Comparison of ENCODE assay signal across 23 cellular contexts in genomic region chr17:39161967-39162366, GRCh38. TPM values are rescaled to one million over a fixed set of nuclear protein-coding genes. Genes with fewer than 3 reads are reported as not detected.
DNase-seq lines count a peak whose midpoint lies in the region; ATAC-seq, FAIRE-seq and TF ChIP-seq lines count a peak whose summit lies in the region.
"Had no signal": no experiment of that assay in that cellular context is flagged by ENCODE, and none has a peak within 500 bp of the region (broad histone marks: within the 10 kb centered on the region; RNA-seq: fewer than 3 reads in every experiment).

No MANE protein-coding gene starts in this region.

- peak overlapping the region in 4 of 11 experiments; percentile 7 to 31 (median 19); a peak in 4 of 22 replicates for H3K9ac ChIP-seq in BLaER1 treated with 17β-estradiol and CSF1 and Interleukin-3, amounts not matched to agents 10 nM and 100 nM
- H3K9ac ChIP-seq in H1 (replicated peaks in 1 of 4; ENCODE audit: extremely low read depth in 1 of 4, low read depth in 3 of 4, low read length in 3 of 4) (no peak overlapping the region), PC-3 (ENCODE audit: low read length) (no peak overlapping the region)
- H3K9ac ChIP-seq: GM23248 had no signal

- H3K23ac ChIP-seq in H1 (ENCODE audit: insufficient read length): no peak overlapping the region

- 0 out of 22 replicates have a peak, but pooled peaks cover 0 to 2% (median 0%) of the 10 kb centered on the region in 11 experiments for H4K20me1 ChIP-seq in BLaER1 treated with 17β-estradiol and CSF1 and Interleukin-3, amounts not matched to agents 10 nM and 100 nM
- H4K20me1 ChIP-seq in H1 (replicated peaks in 1 of 2; ENCODE audit: control insufficient read depth in 1 of 2, insufficient read depth in 2 of 2, low read length in 2 of 2) (no peaks in the 10 kb centered on the region), PC-3 (ENCODE audit: low read length) (no peaks in the 10 kb centered on the region)

- H3K27me3 ChIP-seq in BLaER1 treated with 17β-estradiol and CSF1 and Interleukin-3, amounts not matched to agents 10 nM and 100 nM: peaks cover 17 to 27% (median 23%) of the 10 kb centered on the region in 11 experiments
- peaks cover 14 to 23% (median 21%) of the 10 kb centered on the region in 4 experiments for H3K27me3 ChIP-seq in H1 (replicated peaks in 1 of 4; ENCODE audit: control insufficient read depth in 3 of 4, extremely low read depth in 1 of 4, insufficient read depth in 3 of 4, low read length in 3 of 4)
- H3K27me3 ChIP-seq in upper lobe of right lung: no peaks in the 10 kb centered on the region
- H3K27me3 ChIP-seq in PC-3 (ENCODE audit: low read length): no peaks in the 10 kb centered on the region

- POLR2A ChIA-PET in H1 (lab: Charles Lee; ENCODE audit: partially characterized antibody) (interaction anchor here (3.8 kb wide), 1 partner anchor 12 kb away, joined by 11 read pairs; no protein-coding TSS in a partner anchor), PC-3 (lab: Charles Lee; ENCODE audit: unreplicated experiment) (no interaction called here)

- peaks cover 6% of the 10 kb centered on the region for H3K36me3 Mint-ChIP-seq in Calu3 (ENCODE audit: insufficient read depth, unreplicated experiment)
- H3K36me3 Mint-ChIP-seq: CD14-positive monocyte; CD4-positive, alpha-beta memory T cell had no signal

- BruUV-seq in Calu3 (replicated peaks; lab: Mats Ljungman, UMichigan) (no TSS peak), PC-3 (replicated peaks; lab: Mats Ljungman, UMichigan) (no TSS peak)

- no peak overlapping the region for H4K91ac ChIP-seq in H1 (replicated peaks; ENCODE audit: insufficient read length, low read length)

- no peak for TF ChIP-seq POLR2A in H1 (IDR thresholded peaks at IDR 0.05; ENCODE audit: control extremely low read depth in 1 of 2, low read depth in 2 of 2, low read length in 2 of 2)

- H3K79me2 ChIP-seq in H1 (ENCODE audit: control insufficient read depth in 1 of 2, insufficient read depth in 2 of 2, low read length in 2 of 2) (no peaks in the 10 kb centered on the region), PC-3 (ENCODE audit: low read length) (no peaks in the 10 kb centered on the region)

- H2BK15ac ChIP-seq in H1 (ENCODE audit: low read length): no peak overlapping the region

- H3K23me2 ChIP-seq in H1 (ENCODE audit: low read depth, low read length): peaks cover 12% of the 10 kb centered on the region; the same call in 1 of the 2 replicates

- 0 out of 2 replicates have a peak overlapping the region, but pooled peaks have one; percentile 15 for H2BK20ac ChIP-seq in H1 (ENCODE audit: low read length)

- peak; percentile 6 for TF ChIP-seq CTCF in Calu3 (IDR thresholded peaks at IDR 0.05; ENCODE audit: unreplicated experiment)
- no peak for TF ChIP-seq CTCF in H1 (IDR thresholded peaks at IDR 0.05; ENCODE audit: control extremely low read depth in 1 of 3, insufficient read depth in 1 of 3, low read depth in 1 of 3, low read length in 3 of 3)
- no peak for TF ChIP-seq CTCF in upper lobe of right lung (IDR thresholded peaks at IDR 0.05)
- no peak for TF ChIP-seq CTCF in PC-3 (conservative IDR thresholded peaks at IDR 0.05; ENCODE audit: low read depth, low read length)

- H3K9me3 ChIP-seq in BLaER1 treated with 17β-estradiol and CSF1 and Interleukin-3, amounts not matched to agents 10 nM and 100 nM (replicated peaks in 1 of 11): no peaks in the 10 kb centered on the region
- H3K9me3 ChIP-seq in KOPT-K1 (ENCODE audit: insufficient read depth, low read length, poor library complexity, severe bottlenecking): no peaks in the 10 kb centered on the region
- H3K9me3 ChIP-seq in H1 (ENCODE audit: insufficient read depth in 2 of 2, low read depth in 1 of 2, low read length in 1 of 2): no peaks in the 10 kb centered on the region
- no peaks in the 10 kb centered on the region for H3K9me3 ChIP-seq in upper lobe of right lung
- no peaks in the 10 kb centered on the region for H3K9me3 ChIP-seq in PC-3 (ENCODE audit: low read length)

- H3K27ac Mint-ChIP-seq in Calu3 (ENCODE audit: unreplicated experiment): no peak overlapping the region
- H3K27ac Mint-ChIP-seq: CD4-positive, alpha-beta memory T cell; H9; HFFc6 had no signal

- no peaks in the 10 kb centered on the region for H3K36me3 ChIP-seq in BLaER1 treated with 17β-estradiol and CSF1 and Interleukin-3, amounts not matched to agents 10 nM and 100 nM
- no peaks in the 10 kb centered on the region for H3K36me3 ChIP-seq in KOPT-K1 (ENCODE audit: insufficient read depth, low read length)
- no peaks in the 10 kb centered on the region for H3K36me3 ChIP-seq in H1 (ENCODE audit: control insufficient read depth in 2 of 4, insufficient read depth in 4 of 4, low read length in 3 of 4)
- no peaks in the 10 kb centered on the region for H3K36me3 ChIP-seq in upper lobe of right lung
- no peaks in the 10 kb centered on the region for H3K36me3 ChIP-seq in PC-3 (ENCODE audit: low read depth, low read length)

- H2BK12ac ChIP-seq in H1 (ENCODE audit: low read depth, low read length): 0 out of 2 replicates have a peak overlapping the region, but pooled peaks have one; percentile 60

- FAIRE-seq in H1 (lab: Jason Lieb, UNC): no peak
- FAIRE-seq: GM12878, GM19239 had no signal

- peak overlapping the region in 8 of 11 experiments; percentile 33 to 85 (median 74); a peak in 16 of 22 replicates for H3K27ac ChIP-seq in BLaER1 treated with 17β-estradiol and CSF1 and Interleukin-3, amounts not matched to agents 10 nM and 100 nM
- H3K27ac ChIP-seq in KOPT-K1 (ENCODE audit: low read depth, low read length, poor library complexity, severe bottlenecking) (peak overlapping the region; percentile 57), H1 (ENCODE audit: low read depth, low read length) (no peak overlapping the region), upper lobe of right lung (no peak overlapping the region), PC-3 (ENCODE audit: low read length) (no peak overlapping the region)
- H3K27ac ChIP-seq: GM23248 had no signal

- peaks cover 12% of the 10 kb centered on the region for H3K4me1 Mint-ChIP-seq in Calu3 (ENCODE audit: low read depth, unreplicated experiment)

- ATAC-seq in upper lobe of right lung (no peak), PC-3 (no peak)
- ATAC-seq: GM12878 had no signal

- no peak overlapping the region for H3K18ac ChIP-seq in H1 (ENCODE audit: extremely low read depth, low read length)

- no peaks in the 10 kb centered on the region for H3K9me3 Mint-ChIP-seq in Calu3 (ENCODE audit: low read depth, unreplicated experiment)
- H3K9me3 Mint-ChIP-seq: CD14-positive monocyte; CD4-positive, alpha-beta memory T cell; H9; HFFc6 had no signal

- 86% methylated on average over 3 of the region's 3 CpGs; no CpG with 5 or more reads in 1 of the 2 experiments for WGBS in H1 (ENCODE audit: extremely low coverage in 1 of 2, insufficient coverage in 1 of 2, insufficient read length in 1 of 2, insufficient replicate concordance in 2 of 2, low coverage in 1 of 2, low lambda C conversion rate in 2 of 2, missing lambda C conversion rate in 1 of 2), 2 experiments

- intact Hi-C loops in Calu3 (cut with micrococcal nuclease; ENCODE audit: unreplicated experiment) (no loop called here), upper lobe of right lung (cut with DNase I) (no loop called here), PC-3 (cut with micrococcal nuclease) (no loop called here)

- no peak overlapping the region for H2BK120ac ChIP-seq in H1 (replicated peaks; ENCODE audit: low read depth, low read length)

- peaks cover 35 to 64% (median 59%) of the 10 kb centered on the region in 10 experiments for H3K4me1 ChIP-seq in BLaER1 treated with 17β-estradiol and CSF1 and Interleukin-3, amounts not matched to agents 10 nM and 100 nM
- H3K4me1 ChIP-seq in H1 (replicated peaks in 1 of 4; ENCODE audit: control insufficient read depth in 3 of 4, insufficient read depth in 4 of 4, low read length in 3 of 4) (peaks cover 0 to 8% (median 6%) of the 10 kb centered on the region in 4 experiments; a peak in 5 of 7 replicates), upper lobe of right lung (peaks cover 13% of the 10 kb centered on the region), PC-3 (ENCODE audit: insufficient read depth, low read length) (no peaks in the 10 kb centered on the region)

- no peak overlapping the region for H4K8ac ChIP-seq in H1 (ENCODE audit: extremely low read depth, insufficient read depth, low read length)

- H3K56ac ChIP-seq in H1 (replicated peaks; ENCODE audit: insufficient read length, low read depth, low read length): no peak overlapping the region

- H3K14ac ChIP-seq in H1 (ENCODE audit: insufficient read length): no peak overlapping the region

- no peak overlapping the region for H4K5ac ChIP-seq in H1 (ENCODE audit: insufficient read length, low read depth, low read length)

- H3K27me3 Mint-ChIP-seq in Calu3 (ENCODE audit: unreplicated experiment): peaks cover 84% of the 10 kb centered on the region

- CTCF ChIA-PET in Calu3 (lab: Charles Lee): interaction anchor here (0.6 to 7.2 kb wide), 8 partner anchors 8 to 1501 kb away, joined by 3 to 148 read pairs (median 3); no protein-coding TSS in a partner anchor
- CTCF ChIA-PET in H1 (lab: Charles Lee; ENCODE audit: partially characterized antibody): interaction anchor here (0.6 to 10.8 kb wide), 7 partner anchors 7 to 270 kb away, joined by 3 to 151 read pairs (median 4); no protein-coding TSS in a partner anchor
- CTCF ChIA-PET in PC-3 (lab: Charles Lee): no interaction called here

- H2AFZ ChIP-seq in H1 (ENCODE audit: low read length): no peak overlapping the region
- H2AFZ ChIP-seq in PC-3 (ENCODE audit: low read length): no peak overlapping the region
- H2AFZ ChIP-seq: GM23248 had no signal

- H2BK5ac ChIP-seq in H1 (ENCODE audit: low read depth, low read length): no peak overlapping the region

- H3K4me3 Mint-ChIP-seq in Calu3 (ENCODE audit: low read depth, unreplicated experiment): no peak overlapping the region
- H3K4me3 Mint-ChIP-seq: H9, HFFc6 had no signal

- no peak for TF ChIP-seq RAD21 in H1 (IDR thresholded peaks at IDR 0.05 in 1 of 2, conservative IDR thresholded peaks at IDR 0.05 in 1 of 2; ENCODE audit: low read depth in 2 of 2, low read length in 2 of 2)

- no peaks in the 10 kb centered on the region for H3K9me2 ChIP-seq in PC-3 (replicated peaks; ENCODE audit: low read length)

- no peaks in the 10 kb centered on the region for H3F3A ChIP-seq in PC-3 (ENCODE audit: low read length, unreplicated experiment)

- H3K4me2 ChIP-seq in BLaER1 treated with 17β-estradiol and CSF1 and Interleukin-3, amounts not matched to agents 10 nM and 100 nM: peak overlapping the region in 9 of 11 experiments; percentile 59 to 71 (median 65); a peak in 18 of 22 replicates
- H3K4me2 ChIP-seq in H1 (ENCODE audit: insufficient read depth in 1 of 2, low read depth in 2 of 2, low read length in 2 of 2) (no peak overlapping the region), PC-3 (ENCODE audit: low read length) (no peak overlapping the region)

- no peak overlapping the region; the same call in 1 of the 2 replicates for H2AK5ac ChIP-seq in H1 (ENCODE audit: low read depth, low read length)

- H3K4me3 ChIP-seq in BLaER1 treated with 17β-estradiol and CSF1 and Interleukin-3, amounts not matched to agents 10 nM and 100 nM: no peak overlapping the region
- H3K4me3 ChIP-seq in H1 (ENCODE audit: extremely low read depth in 1 of 4, insufficient read depth in 2 of 4, low read depth in 3 of 4, low read length in 4 of 4): no peak overlapping the region
- no peak overlapping the region for H3K4me3 ChIP-seq in upper lobe of right lung
- no peak overlapping the region for H3K4me3 ChIP-seq in PC-3 (ENCODE audit: low read length)
- H3K4me3 ChIP-seq: GM12878, GM23248 had no signal

- no peak for TF ChIP-seq EP300 in H1 (IDR thresholded peaks at IDR 0.05; ENCODE audit: borderline replicate concordance in 1 of 2, low read depth in 2 of 2, low read length in 2 of 2)

- H3K4ac ChIP-seq in H1 (replicated peaks; ENCODE audit: insufficient read length, low read depth, low read length): no peak overlapping the region

- DNase-seq in Calu3 (no peak), H1 (ENCODE audit: low read depth in 1 of 2, low spot score in 2 of 2) (no peak), HCEC 1CT (no peak), KG1 (lab: John Stamatoyannopoulos, UW) (no peak), upper lobe of right lung (no peak), PC-3 (no peak)
- DNase-seq: COR-L47, DMS153, EL, GDM1, H9, HFFc6 had no signal

- H3K79me1 ChIP-seq in H1 (ENCODE audit: low read depth, low read length): no peaks in the 10 kb centered on the region

RNA-seq across cellular contexts. Expression of gene ARL5C, which starts 4.0 kb away (rescaled TPM):
- not detected in 2 replicates for total RNA-seq in Calu3 (2022)
- not detected in 2 replicates for total RNA-seq in H1 (2021; fragmentation: NEBNext Ultra II Directional; extraction: Animal tissue kit (Norgen Biotek cat#: 25700))
- not detected in 2 replicates for polyA plus RNA-seq in H1 (2011; rRNA removed)
- polyA plus RNA-seq in H1 (2011; cell fraction: cytosol; rRNA removed): not detected
- not detected for polyA plus RNA-seq in H1 (2011; cell fraction: nucleus; rRNA removed)
- polyA plus RNA-seq in H1 (2012, experiment 1 of 2): 0.10 TPM in 1 of 4 replicates, not detected in the others
- polyA plus RNA-seq in H1 (2012, experiment 2 of 2): not detected
- not detected for polyA plus RNA-seq in H1 (2013, experiment 1 of 2)
- polyA plus RNA-seq in H1 (2013, experiment 2 of 2): not detected
- polyA minus RNA-seq in H1 (2011; rRNA and poly(A)+ RNA removed): 0.06 TPM in 1 of 2 replicates, not detected in the other
- polyA minus RNA-seq in H1 (2011; cell fraction: cytosol; rRNA and poly(A)+ RNA removed): not detected
- polyA minus RNA-seq in H1 (2011; cell fraction: nucleus; rRNA and poly(A)+ RNA removed): not detected
- not detected for total RNA-seq in upper lobe of right lung
- 0.58 TPM in 1 of 2 replicates, not detected in the other for total RNA-seq in PC-3 (2014; rRNA removed)
- total RNA-seq: A172; A673; CD4-positive, alpha-beta memory T cell; GM12878; GM23248; H4; H9; HFFc6 had no signal
- polyA plus RNA-seq: BJ; CD14-positive monocyte; CD4-positive, alpha-beta memory T cell; GM12878; GM23248 had no signal

RNA-seq across cellular contexts. Expression of gene PLXDC1, which starts 10.5 kb away (rescaled TPM):
- total RNA-seq in Calu3 (2022): 0.39 and 0.52 TPM in 2 replicates
- 3.4 and 4.1 TPM in 2 replicates for total RNA-seq in H1 (2021; fragmentation: NEBNext Ultra II Directional; extraction: Animal tissue kit (Norgen Biotek cat#: 25700))
- polyA plus RNA-seq in H1 (2011; rRNA removed): 14.6 and 17.9 TPM in 2 replicates
- polyA plus RNA-seq in H1 (2011; cell fraction: cytosol; rRNA removed): 16.1 TPM
- polyA plus RNA-seq in H1 (2011; cell fraction: nucleus; rRNA removed): 69.7 TPM
- polyA plus RNA-seq in H1 (2012, experiment 1 of 2): 6.9 to 10.0 TPM (median 8.1 TPM) in 4 replicates
- polyA plus RNA-seq in H1 (2012, experiment 2 of 2): 2.6 TPM
- polyA plus RNA-seq in H1 (2013, experiment 1 of 2): 1.7 TPM
- polyA plus RNA-seq in H1 (2013, experiment 2 of 2): 1.6 TPM
- polyA minus RNA-seq in H1 (2011; rRNA and poly(A)+ RNA removed): 18.7 and 21.7 TPM in 2 replicates
- polyA minus RNA-seq in H1 (2011; cell fraction: cytosol; rRNA and poly(A)+ RNA removed): 9.2 TPM
- polyA minus RNA-seq in H1 (2011; cell fraction: nucleus; rRNA and poly(A)+ RNA removed): 16.2 TPM
- 14.4 TPM for total RNA-seq in upper lobe of right lung
- total RNA-seq in PC-3 (2014; rRNA removed): not detected in 2 replicates
- total RNA-seq: GM12878, GM23248 had no signal
- polyA plus RNA-seq: CD14-positive monocyte had no signal

RNA-seq across cellular contexts. Expression of gene CACNB1, which starts 35.5 kb away (rescaled TPM):
- total RNA-seq in Calu3 (2022) (44.1 and 52.1 TPM in 2 replicates), upper lobe of right lung (27.5 TPM), PC-3 (2014; rRNA removed) (4.3 and 6.0 TPM in 2 replicates)
- total RNA-seq in H1 (2021; fragmentation: NEBNext Ultra II Directional; extraction: Animal tissue kit (Norgen Biotek cat#: 25700)): 15.1 and 17.8 TPM in 2 replicates
- polyA plus RNA-seq in H1 (2011; rRNA removed): 7.2 and 10.6 TPM in 2 replicates
- 7.7 TPM for polyA plus RNA-seq in H1 (2011; cell fraction: cytosol; rRNA removed)
- 43.5 TPM for polyA plus RNA-seq in H1 (2011; cell fraction: nucleus; rRNA removed)
- 11.9 to 16.4 TPM (median 14.1 TPM) in 4 replicates for polyA plus RNA-seq in H1 (2012, experiment 1 of 2)
- 12.9 TPM for polyA plus RNA-seq in H1 (2012, experiment 2 of 2)
- polyA plus RNA-seq in H1 (2013, experiment 1 of 2): 7.2 TPM
- polyA plus RNA-seq in H1 (2013, experiment 2 of 2): 7.1 TPM
- polyA minus RNA-seq in H1 (2011; rRNA and poly(A)+ RNA removed): 15.8 and 25.4 TPM in 2 replicates
- 8.0 TPM for polyA minus RNA-seq in H1 (2011; cell fraction: cytosol; rRNA and poly(A)+ RNA removed)
- polyA minus RNA-seq in H1 (2011; cell fraction: nucleus; rRNA and poly(A)+ RNA removed): 18.6 TPM

RNA-seq across cellular contexts. Expression of gene RPL19, which starts 38.1 kb away (rescaled TPM):
- total RNA-seq in Calu3 (2022) (6,584 and 6,763 TPM in 2 replicates), upper lobe of right lung (1,449 TPM), PC-3 (2014; rRNA removed) (2,496 and 2,509 TPM in 2 replicates)
- 2,182 and 2,219 TPM in 2 replicates for total RNA-seq in H1 (2021; fragmentation: NEBNext Ultra II Directional; extraction: Animal tissue kit (Norgen Biotek cat#: 25700))
- polyA plus RNA-seq in H1 (2011; rRNA removed): 1,992 and 2,108 TPM in 2 replicates
- polyA plus RNA-seq in H1 (2011; cell fraction: cytosol; rRNA removed): 3,481 TPM
- polyA plus RNA-seq in H1 (2011; cell fraction: nucleus; rRNA removed): 2,043 TPM
- 1,394 to 2,903 TPM (median 2,742 TPM) in 4 replicates for polyA plus RNA-seq in H1 (2012, experiment 1 of 2)
- polyA plus RNA-seq in H1 (2012, experiment 2 of 2): 1,232 TPM
- 2,492 TPM for polyA plus RNA-seq in H1 (2013, experiment 1 of 2)
- 2,408 TPM for polyA plus RNA-seq in H1 (2013, experiment 2 of 2)
- 605 and 718 TPM in 2 replicates for polyA minus RNA-seq in H1 (2011; rRNA and poly(A)+ RNA removed)
- 697 TPM for polyA minus RNA-seq in H1 (2011; cell fraction: cytosol; rRNA and poly(A)+ RNA removed)
- polyA minus RNA-seq in H1 (2011; cell fraction: nucleus; rRNA and poly(A)+ RNA removed): 464 TPM

Comparison
In these comparisons a context has a peak if more than half of its experiments do, and no peak if none do; other contexts are left out.
1. H3K27ac ChIP-seq: peak in BLaER1 treated with 17β-estradiol and CSF1 and Interleukin-3, amounts not matched to agents 10 nM and 100 nM (8 of 11) and KOPT-K1 (single experiment); none in H1 (single experiment), upper lobe of right lung (single experiment) and PC-3 (single experiment).
2. H3K4me2 ChIP-seq: peak in BLaER1 treated with 17β-estradiol and CSF1 and Interleukin-3, amounts not matched to agents 10 nM and 100 nM (9 of 11); none in H1 (0 of 2) and PC-3 (single experiment).